1 cellular context compared by ENCODE assay signal in genomic region chr1:198655464-198656121, GRCh38.
TF ChIP-seq lines count a peak whose summit lies in the region.

No MANE protein-coding gene starts in this region.

TF ChIP-seq in GM12878, 131 proteins besides CTCF, POLR2A, EP300 and RAD21 (continued from another document):
- TF ChIP-seq ZBTB4 (CRISPR knock-in tag; IDR thresholded peaks at IDR 0.05) = no peak
